In the genomic region with DNA sequence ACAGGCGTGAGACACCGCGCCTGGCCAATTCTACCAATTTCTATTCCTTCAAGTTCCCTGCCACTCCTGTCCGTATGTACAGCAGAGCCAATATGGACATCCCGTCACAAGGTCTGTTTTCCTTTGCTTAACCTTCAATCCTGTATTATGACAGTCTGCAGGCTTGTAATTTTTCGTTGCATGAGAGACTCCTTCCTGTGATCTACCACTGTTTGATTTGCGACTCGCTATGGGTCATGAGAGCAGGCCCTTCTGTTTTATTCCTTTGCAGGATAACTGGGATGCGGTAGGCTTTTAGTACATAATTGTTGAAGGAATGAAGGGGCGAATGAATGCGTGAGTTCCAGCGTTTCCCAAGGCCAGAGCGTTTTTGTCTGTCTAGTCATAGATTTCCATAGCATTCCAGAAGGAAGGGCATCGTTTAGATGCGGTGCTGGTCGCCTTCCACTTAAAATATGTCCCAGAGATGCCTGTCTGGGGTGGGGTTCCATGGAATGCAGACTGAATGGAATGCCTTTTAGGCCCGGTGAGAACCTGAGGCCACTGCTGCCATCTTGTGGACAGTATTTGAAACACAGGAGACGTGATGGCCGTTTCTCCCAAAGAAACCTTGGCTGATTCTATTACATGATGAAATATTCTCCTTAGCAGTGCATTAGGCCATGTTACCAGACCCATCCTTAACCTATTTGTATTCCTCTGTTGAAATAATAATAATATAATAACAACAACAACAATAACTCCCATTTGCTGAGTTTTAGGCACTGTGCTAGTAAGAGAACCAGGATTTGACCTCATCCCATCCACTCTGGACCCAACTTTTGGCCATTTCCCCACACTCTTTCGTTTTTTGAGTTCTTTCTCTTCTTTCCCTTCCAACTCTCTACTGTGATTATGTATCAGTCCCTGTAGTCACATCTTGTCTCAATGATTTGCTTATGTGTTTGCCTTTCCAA, we compare ENCODE assay signal across 8 cellular contexts.
DNase-seq lines count a peak whose midpoint lies in the region; ATAC-seq and TF ChIP-seq lines count a peak whose summit lies in the region.

No MANE protein-coding gene starts in this region.

- H3K36me3 ChIP-seq in H7 (replicated peaks; ENCODE audit: control insufficient read depth, insufficient read depth, low read length) (no peaks in the 10 kb centered on the region), OCI-LY1 (ENCODE audit: insufficient read depth, low read length) (no peaks in the 10 kb centered on the region), transverse colon (no peaks in the 10 kb centered on the region)

- peaks cover 0 to 11% (median 0%) of the 10 kb centered on the region in 3 donors for H3K27me3 Mint-ChIP-seq in CD14-positive monocyte (ENCODE audit: low read depth in 3 of 3)
- no peaks in the 10 kb centered on the region for H3K27me3 Mint-ChIP-seq in activated T-cell treated with anti-CD3 and anti-CD28 coated beads, Interleukin-2, amount 50 U/mL, for 72 hours (ENCODE audit: low read depth)

- H3K27ac ChIP-seq in OCI-LY1 (ENCODE audit: low read depth, low read length, poor library complexity, severe bottlenecking) (no peak overlapping the region), transverse colon (no peak overlapping the region)

- no peaks in the 10 kb centered on the region for H3K27me3 ChIP-seq in H7 (ENCODE audit: control insufficient read depth, insufficient read depth, low read length)
- H3K27me3 ChIP-seq in OCI-LY1 (ENCODE audit: insufficient read depth, low read length) = no peaks in the 10 kb centered on the region
- H3K27me3 ChIP-seq in transverse colon = no peaks in the 10 kb centered on the region

- no peak overlapping the region for H3K9ac ChIP-seq in OCI-LY1 (ENCODE audit: low read length)

- no peak overlapping the region for H2AFZ ChIP-seq in OCI-LY1 (ENCODE audit: low read length)

- peaks cover 14% of the 10 kb centered on the region for H3K4me1 Mint-ChIP-seq in CD14-positive monocyte
- H3K4me1 Mint-ChIP-seq in activated T-cell treated with anti-CD3 and anti-CD28 coated beads, Interleukin-2, amount 50 U/mL, for 72 hours (ENCODE audit: low read depth) = no peaks in the 10 kb centered on the region

- intact Hi-C loops in CD14-positive monocyte (cut with micrococcal nuclease) (loop anchor here (2.0 to 10.0 kb wide), 4 partner anchors 172 to 208 kb away; no protein-coding TSS in a partner anchor), transverse colon (cut with DNase I; ENCODE audit: low total_unique reads) (no loop called here)

- 40 to 54% methylated on average over 13 to 20 of the region's 20 CpGs for WGBS in transverse colon (ENCODE audit: low coverage in 1 of 2), 2 donors

- H3K4me1 ChIP-seq in OCI-LY1 (ENCODE audit: insufficient read depth, low read length, severe bottlenecking) (no peaks in the 10 kb centered on the region), transverse colon (no peaks in the 10 kb centered on the region)

- H3K4me3 Mint-ChIP-seq in CD14-positive monocyte = no peak overlapping the region
- H3K4me3 Mint-ChIP-seq in activated T-cell treated with anti-CD3 and anti-CD28 coated beads, Interleukin-2, amount 50 U/mL, for 72 hours = no peak overlapping the region

- no peaks in the 10 kb centered on the region for H3K36me3 Mint-ChIP-seq in CD14-positive monocyte
- no peaks in the 10 kb centered on the region for H3K36me3 Mint-ChIP-seq in activated T-cell treated with anti-CD3 and anti-CD28 coated beads, Interleukin-2, amount 50 U/mL, for 72 hours (ENCODE audit: insufficient read depth in 2 of 2)

- no peak overlapping the region for H3K4me3 ChIP-seq in H7 (ENCODE audit: insufficient read depth, low read depth, low read length)
- no peak overlapping the region for H3K4me3 ChIP-seq in OCI-LY1 (ENCODE audit: low read depth, low read length, poor library complexity, severe bottlenecking)
- H3K4me3 ChIP-seq in transverse colon = no peak overlapping the region

- peak; percentile 91 for TF ChIP-seq CTCF in CD14-positive monocyte (IDR thresholded peaks at IDR 0.05)
- peak; percentile 51; the same call in 1 of the 2 replicates for TF ChIP-seq CTCF in OCI-LY1 (IDR thresholded peaks at IDR 0.05; ENCODE audit: low read length)
- TF ChIP-seq CTCF in transverse colon (IDR thresholded peaks at IDR 0.05) = peak; percentile 70 to 86 (median 81)

- TF ChIP-seq POLR2A in transverse colon (IDR thresholded peaks at IDR 0.05) = no peak

- H3K9me3 ChIP-seq in OCI-LY1 (ENCODE audit: low read length) (no peaks in the 10 kb centered on the region), transverse colon (no peaks in the 10 kb centered on the region)

- no peak for DNase-seq in CD14-positive monocyte (ENCODE audit: low spot score)
- peak; percentile 92 for DNase-seq in H7
- peak; percentile 46 to 47 for DNase-seq in activated T-cell treated with anti-CD3 and anti-CD28 coated beads, Interleukin-2, amount 50 U/mL, for 72 hours
- peak; percentile 70 for DNase-seq in fibroblast of the conjunctiva (ENCODE audit: low read depth)
- peak in 40 of 56 donors; percentile 2 to 78 (median 16) for DNase-seq in nucleus accumbens (lab: John Stamatoyannopoulos, UW)
- DNase-seq in transverse colon = peak; percentile 67

- H3K4me2 ChIP-seq in OCI-LY1 (ENCODE audit: low read length) = no peak overlapping the region

- no peaks in the 10 kb centered on the region for H3K9me2 ChIP-seq in OCI-LY1 (ENCODE audit: low read depth, low read length)

- ATAC-seq in activated T-cell treated with anti-CD3 and anti-CD28 coated beads, Interleukin-2, amount 50 U/mL, for 72 hours (replicated peaks in 1 of 2) = no peak
- no peak for ATAC-seq in HG03097 (IDR thresholded peaks at IDR 0.05; ENCODE audit: low FRiP score, unreplicated experiment)

- in situ Hi-C loops in transverse colon (cut with MboI; ENCODE audit: low pct_ligation_motif_present in 1 of 4, low pct_unique_long_range_greater_than_20kb in 1 of 4, low sequenced_read_pairs in 3 of 4) = loop anchor here in 2 of 4 donors (25.0 kb wide), 1 partner anchor 177 kb away; no protein-coding TSS in a partner anchor

- H3F3A ChIP-seq in OCI-LY1 (ENCODE audit: insufficient read depth, low read length) = no peaks in the 10 kb centered on the region

- no peaks in the 10 kb centered on the region for H3K9me3 Mint-ChIP-seq in CD14-positive monocyte
- H3K9me3 Mint-ChIP-seq in activated T-cell treated with anti-CD3 and anti-CD28 coated beads, Interleukin-2, amount 50 U/mL, for 72 hours = no peaks in the 10 kb centered on the region

- H3K79me2 ChIP-seq in OCI-LY1 (ENCODE audit: insufficient read depth, low read length) = no peaks in the 10 kb centered on the region

- TF ChIP-seq EP300 in transverse colon (IDR thresholded peaks at IDR 0.05; ENCODE audit: low read depth) = no peak

- no peaks in the 10 kb centered on the region for H4K20me1 ChIP-seq in OCI-LY1 (ENCODE audit: insufficient read depth, low read length)

- H3K27ac Mint-ChIP-seq in CD14-positive monocyte = no peak overlapping the region
- no peak overlapping the region for H3K27ac Mint-ChIP-seq in activated T-cell treated with anti-CD3 and anti-CD28 coated beads, Interleukin-2, amount 50 U/mL, for 72 hours
